Comparison of ENCODE assay signal across 8 cellular contexts in genomic region chr16:3458278-3458851, GRCh38. TPM values are rescaled to one million over a fixed set of nuclear protein-coding genes. Genes with fewer than 3 reads are reported as not detected.
DNase-seq lines count a peak whose midpoint lies in the region; ATAC-seq and TF ChIP-seq lines count a peak whose summit lies in the region.

No MANE protein-coding gene starts in this region.

- TF ChIP-seq CTCF in epithelial cell of proximal tubule (conservative IDR thresholded peaks at IDR 0.05; ENCODE audit: low read depth, low read length) (no peak), nephron progenitor cell (IDR thresholded peaks at IDR 0.05) (no peak)

- intact Hi-C loops in activated CD4-positive, alpha-beta T cell treated with anti-CD3 and anti-CD28 coated beads, Interleukin-2, amount 10 ng/mL, durations not matched to agents 24 days and 14 days (cut with micrococcal nuclease), result loop anchor here (2.0 to 5.0 kb wide), 2 partner anchors 42 to 301 kb away; partner anchors contain the start of gene CLUAP1

- peaks cover 39% of the 10 kb centered on the region for H3K4me1 Mint-ChIP-seq in activated CD4-positive, alpha-beta T cell treated with anti-CD3 and anti-CD28 coated beads, Interleukin-2, amount 10 ng/mL, durations not matched to agents 24 days and 14 days
- H3K4me1 Mint-ChIP-seq in T-helper 17 cell, result peaks cover 33% of the 10 kb centered on the region
- H3K4me1 Mint-ChIP-seq in nephron progenitor cell, result peaks cover 51% of the 10 kb centered on the region

- ATAC-seq in HG02852 (IDR thresholded peaks at IDR 0.05; ENCODE audit: unreplicated experiment) (peak; percentile 13), T-helper 17 cell (no peak)

- H3K27me3 Mint-ChIP-seq in activated CD4-positive, alpha-beta T cell treated with anti-CD3 and anti-CD28 coated beads, Interleukin-2, amount 10 ng/mL, durations not matched to agents 24 days and 14 days, result no peaks in the 10 kb centered on the region
- H3K27me3 Mint-ChIP-seq in T-helper 17 cell (no peaks in the 10 kb centered on the region), nephron progenitor cell (ENCODE audit: low read depth, poor library complexity) (peaks cover 6% of the 10 kb centered on the region)

- peak overlapping the region; percentile 63 for H3K27ac Mint-ChIP-seq in activated CD4-positive, alpha-beta T cell treated with anti-CD3 and anti-CD28 coated beads, Interleukin-2, amount 10 ng/mL, durations not matched to agents 24 days and 14 days
- peak overlapping the region; percentile 97 for H3K27ac Mint-ChIP-seq in T-helper 17 cell
- H3K27ac Mint-ChIP-seq in nephron progenitor cell, result peak overlapping the region; percentile 86

- H3K9me3 Mint-ChIP-seq in activated CD4-positive, alpha-beta T cell treated with anti-CD3 and anti-CD28 coated beads, Interleukin-2, amount 10 ng/mL, durations not matched to agents 24 days and 14 days, result no peaks in the 10 kb centered on the region
- no peaks in the 10 kb centered on the region for H3K9me3 Mint-ChIP-seq in nephron progenitor cell

- peak overlapping the region; percentile 81 for H3K4me3 ChIP-seq in epithelial cell of proximal tubule (ENCODE audit: low read depth, low read length)

- DNase-seq in activated CD4-positive, alpha-beta T cell treated with anti-CD3 and anti-CD28 coated beads, Interleukin-2, amount 10 ng/mL, durations not matched to agents 24 days and 14 days, result peak; percentile 61
- no peak for DNase-seq in activated CD4-positive, alpha-beta T cell treated with anti-CD3 and anti-CD28 coated beads for 48 hours
- DNase-seq in T-helper 17 cell, result no peak
- no peak for DNase-seq in epithelial cell of proximal tubule (ENCODE audit: low read depth)
- DNase-seq in nephron progenitor cell, result no peak
- DNase-seq in SHP77 (lab: John Stamatoyannopoulos, UW), result no peak
- no peak for DNase-seq in NCI-H187 (lab: John Stamatoyannopoulos, UW)

- H3K4me3 Mint-ChIP-seq in activated CD4-positive, alpha-beta T cell treated with anti-CD3 and anti-CD28 coated beads, Interleukin-2, amount 10 ng/mL, durations not matched to agents 24 days and 14 days, result peak overlapping the region; percentile 79
- H3K4me3 Mint-ChIP-seq in T-helper 17 cell (peak overlapping the region; percentile 92), nephron progenitor cell (peak overlapping the region; percentile 91)

- peaks cover 10% of the 10 kb centered on the region for H3K36me3 Mint-ChIP-seq in activated CD4-positive, alpha-beta T cell treated with anti-CD3 and anti-CD28 coated beads, Interleukin-2, amount 10 ng/mL, durations not matched to agents 24 days and 14 days (ENCODE audit: low read depth)
- H3K36me3 Mint-ChIP-seq in T-helper 17 cell (ENCODE audit: low read depth) (no peaks in the 10 kb centered on the region), nephron progenitor cell (ENCODE audit: low read depth) (no peaks in the 10 kb centered on the region)

- no peaks in the 10 kb centered on the region for H3K9me3 ChIP-seq in T-helper 17 cell (ENCODE audit: control insufficient read depth, low read length, poor library complexity, severe bottlenecking)

RNA-seq across cellular contexts. Expression of gene NAA60, which starts 14.9 kb away (rescaled TPM):
- total RNA-seq in activated CD4-positive, alpha-beta T cell treated with anti-CD3 and anti-CD28 coated beads, Interleukin-2, amount 10 ng/mL, durations not matched to agents 24 days and 14 days, result 31.4 and 34.7 TPM in 2 replicates
- total RNA-seq in T-helper 17 cell (10 to 100 TPM; 34.8 to 44.5 TPM), epithelial cell of proximal tubule (19.4 and 23.9 TPM in 2 replicates)

RNA-seq across cellular contexts. Expression of gene ZNF597, which starts 15.1 kb away (rescaled TPM):
- 1.9 and 2.1 TPM in 2 replicates for total RNA-seq in activated CD4-positive, alpha-beta T cell treated with anti-CD3 and anti-CD28 coated beads, Interleukin-2, amount 10 ng/mL, durations not matched to agents 24 days and 14 days
- 1 to 10 TPM; 3.0 to 3.2 TPM for total RNA-seq in T-helper 17 cell
- 1.0 and 2.1 TPM in 2 replicates for total RNA-seq in epithelial cell of proximal tubule

RNA-seq across cellular contexts. Expression of gene C16orf90, which starts 36.9 kb away (rescaled TPM):
- not detected in 2 replicates for total RNA-seq in activated CD4-positive, alpha-beta T cell treated with anti-CD3 and anti-CD28 coated beads, Interleukin-2, amount 10 ng/mL, durations not matched to agents 24 days and 14 days
- total RNA-seq in T-helper 17 cell (not detected), epithelial cell of proximal tubule (not detected in 2 replicates)

RNA-seq across cellular contexts. Expression of gene CLUAP1, which starts 42.4 kb away (rescaled TPM):
- total RNA-seq in activated CD4-positive, alpha-beta T cell treated with anti-CD3 and anti-CD28 coated beads, Interleukin-2, amount 10 ng/mL, durations not matched to agents 24 days and 14 days, result 19.6 and 22.5 TPM in 2 replicates
- 10 to 100 TPM; 10.7 to 19.0 TPM for total RNA-seq in T-helper 17 cell
- total RNA-seq in epithelial cell of proximal tubule, result 15.2 and 18.7 TPM in 2 replicates

RNA-seq across cellular contexts. Expression of gene ZNF174, which starts 57.4 kb away (rescaled TPM):
- 10.1 and 11.4 TPM in 2 replicates for total RNA-seq in activated CD4-positive, alpha-beta T cell treated with anti-CD3 and anti-CD28 coated beads, Interleukin-2, amount 10 ng/mL, durations not matched to agents 24 days and 14 days
- total RNA-seq in T-helper 17 cell (1 to 10 TPM; 4.4 to 5.4 TPM), epithelial cell of proximal tubule (9.5 and 13.7 TPM in 2 replicates)
